ENCODE assay signal across 10 cellular contexts in genomic region chr10:11822809-11823121, GRCh38. TPM values are rescaled to one million over a fixed set of nuclear protein-coding genes. Genes with fewer than 3 reads are reported as not detected.
DNase-seq lines count a peak whose midpoint lies in the region; ATAC-seq and TF ChIP-seq lines count a peak whose summit lies in the region.
"Had no signal": no experiment of that assay in that cellular context is flagged by ENCODE, and none has a peak within 500 bp of the region (broad histone marks: within the 10 kb centered on the region; RNA-seq: fewer than 3 reads in every experiment).

No MANE protein-coding gene starts in this region.

- H3K4me3 ChIP-seq in SJSA1 (peak overlapping the region; percentile 76), fibroblast of the aortic adventitia (ENCODE audit: low read depth, low read length) (peak overlapping the region; percentile 76), psoas muscle (peak overlapping the region; percentile 71)

- H3K9me3 Mint-ChIP-seq in Calu3 (ENCODE audit: low read depth, unreplicated experiment) = no peaks in the 10 kb centered on the region
- H3K9me3 Mint-ChIP-seq: central memory CD8-positive, alpha-beta T cell had no signal

- peaks cover 29% of the 10 kb centered on the region for H3K36me3 Mint-ChIP-seq in Calu3 (ENCODE audit: insufficient read depth, unreplicated experiment)

- WGBS in psoas muscle, 3 donors = 55 to 72% (median 60%) methylated on average over 7 to 8 of the region's 8 CpGs

- CTCF ChIA-PET in Calu3 (lab: Charles Lee) = interaction anchor here (0.6 kb wide), 1 partner anchor 233 kb away, joined by 4 read pairs; no protein-coding TSS in a partner anchor

- TF ChIP-seq CTCF in Calu3 (IDR thresholded peaks at IDR 0.05; ENCODE audit: unreplicated experiment) (no peak), fibroblast of the aortic adventitia (IDR thresholded peaks at IDR 0.05; ENCODE audit: insufficient read depth, low read length) (no peak), psoas muscle (IDR thresholded peaks at IDR 0.05) (no peak)

- ATAC-seq in psoas muscle = no peak

- intact Hi-C loops in Calu3 (cut with micrococcal nuclease; ENCODE audit: unreplicated experiment) (loop anchor here (10.0 kb wide), 1 partner anchor 162 kb away; no protein-coding TSS in a partner anchor), psoas muscle (cut with DNase I) (no loop called here)

- no peak overlapping the region for H3K27ac Mint-ChIP-seq in Calu3 (ENCODE audit: unreplicated experiment)

- H3K4me1 ChIP-seq in SJSA1 (replicated peaks) (peaks cover 23% of the 10 kb centered on the region), psoas muscle (peaks cover 8% of the 10 kb centered on the region)

- DNase-seq in Calu3 (no peak), SJSA1 (ENCODE audit: low read depth in 1 of 2, low spot score in 2 of 2) (no peak), fibroblast of the aortic adventitia (ENCODE audit: low read depth) (no peak), psoas muscle (no peak), EL (no peak), Ammon's horn (ENCODE audit: low spot score) (no peak), COR-L47 (lab: John Stamatoyannopoulos, UW) (no peak), CD1c-positive myeloid dendritic cell (ENCODE audit: extremely low spot score) (no peak)
- DNase-seq: T-helper 9 cell had no signal

- H3K36me3 ChIP-seq in SJSA1 = peaks cover 3% of the 10 kb centered on the region; the same call in 1 of the 2 replicates
- H3K36me3 ChIP-seq in psoas muscle (ENCODE audit: insufficient read depth in 1 of 2, low read depth in 1 of 2) = no peaks in the 10 kb centered on the region

- peak overlapping the region; percentile 83 for H3K4me3 Mint-ChIP-seq in Calu3 (ENCODE audit: low read depth, unreplicated experiment)

- H3K9me3 ChIP-seq in SJSA1 (replicated peaks) = peaks cover 5% of the 10 kb centered on the region; the same call in 1 of the 2 replicates
- H3K9me3 ChIP-seq in psoas muscle = no peaks in the 10 kb centered on the region

- peaks cover 50% of the 10 kb centered on the region for H3K4me1 Mint-ChIP-seq in Calu3 (ENCODE audit: low read depth, unreplicated experiment)

- BruUV-seq in Calu3 (replicated peaks; lab: Mats Ljungman, UMichigan) = no TSS peak

- H3K27ac ChIP-seq in SJSA1 (no peak overlapping the region), psoas muscle (no peak overlapping the region)

- H3K27me3 Mint-ChIP-seq in Calu3 (ENCODE audit: unreplicated experiment) = no peaks in the 10 kb centered on the region

- peaks cover 21% of the 10 kb centered on the region for H3K27me3 ChIP-seq in SJSA1 (replicated peaks)
- peaks cover 0 to 28% (median 11%) of the 10 kb centered on the region in 3 donors for H3K27me3 ChIP-seq in psoas muscle (ENCODE audit: insufficient read depth in 3 of 3, low read length in 2 of 3)

RNA-seq across cellular contexts. Expression of gene PROSER2, which starts 0.4 kb away (rescaled TPM):
- total RNA-seq in Calu3 (2022) (18.8 and 19.5 TPM in 2 replicates), fibroblast of the aortic adventitia (ENCODE audit: low replicate concordance) (3.1 and 4.7 TPM in 2 replicates), psoas muscle (1 to 10 TPM in 3 of 4 donors, under 1 TPM in 1; 0.91 to 2.8 (median 1.6) TPM)
- 3.0 and 7.5 TPM in 2 replicates for total RNA-seq in SJSA1 (2014; rRNA removed; shearing (Covaris generic))
- polyA plus RNA-seq in psoas muscle = 1 to 10 TPM in 1 of 3 donors, under 1 TPM in 2; 0.63 to 1.6 (median 0.70) TPM
